Comparison of ENCODE assay signal across 3 cellular contexts in the genomic region with DNA sequence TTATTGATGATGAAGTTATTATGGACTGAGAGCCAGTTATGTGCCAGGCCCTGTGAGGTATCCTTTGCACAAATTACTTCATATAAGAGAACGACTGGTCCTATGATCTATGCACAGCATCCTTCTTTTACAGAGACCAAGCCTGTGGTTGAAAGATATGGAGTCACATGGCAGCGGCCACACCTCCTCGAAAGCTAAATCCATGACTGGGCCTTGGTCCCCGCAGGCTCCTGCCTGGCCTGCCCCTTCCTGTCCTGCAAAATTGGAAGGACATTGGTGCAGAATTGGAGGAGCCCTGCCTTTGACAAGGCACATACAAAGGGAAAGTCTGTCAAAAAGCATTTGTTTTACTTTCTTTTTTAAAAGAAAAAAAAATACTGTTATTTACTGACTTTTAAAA.
TF ChIP-seq lines count a peak whose summit lies in the region.

No MANE protein-coding gene starts in this region.

TF ChIP-seq in SK-N-SH, 30 proteins besides CTCF, POLR2A, EP300 and RAD21 (continued from another document):
- TF ChIP-seq, protein P1, sequence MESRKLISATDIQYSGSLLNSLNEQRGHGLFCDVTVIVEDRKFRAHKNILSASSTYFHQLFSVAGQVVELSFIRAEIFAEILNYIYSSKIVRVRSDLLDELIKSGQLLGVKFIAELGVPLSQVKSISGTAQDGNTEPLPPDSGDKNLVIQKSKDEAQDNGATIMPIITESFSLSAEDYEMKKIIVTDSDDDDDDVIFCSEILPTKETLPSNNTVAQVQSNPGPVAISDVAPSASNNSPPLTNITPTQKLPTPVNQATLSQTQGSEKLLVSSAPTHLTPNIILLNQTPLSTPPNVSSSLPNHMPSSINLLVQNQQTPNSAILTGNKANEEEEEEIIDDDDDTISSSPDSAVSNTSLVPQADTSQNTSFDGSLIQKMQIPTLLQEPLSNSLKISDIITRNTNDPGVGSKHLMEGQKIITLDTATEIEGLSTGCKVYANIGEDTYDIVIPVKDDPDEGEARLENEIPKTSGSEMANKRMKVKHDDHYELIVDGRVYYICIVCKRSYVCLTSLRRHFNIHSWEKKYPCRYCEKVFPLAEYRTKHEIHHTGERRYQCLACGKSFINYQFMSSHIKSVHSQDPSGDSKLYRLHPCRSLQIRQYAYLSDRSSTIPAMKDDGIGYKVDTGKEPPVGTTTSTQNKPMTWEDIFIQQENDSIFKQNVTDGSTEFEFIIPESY (IDR thresholded peaks at IDR 0.05; ENCODE audit: borderline replicate concordance, low read depth): no peak
- TF ChIP-seq ELF1 (IDR thresholded peaks at IDR 0.05): no peak
- TF ChIP-seq, protein P2, sequence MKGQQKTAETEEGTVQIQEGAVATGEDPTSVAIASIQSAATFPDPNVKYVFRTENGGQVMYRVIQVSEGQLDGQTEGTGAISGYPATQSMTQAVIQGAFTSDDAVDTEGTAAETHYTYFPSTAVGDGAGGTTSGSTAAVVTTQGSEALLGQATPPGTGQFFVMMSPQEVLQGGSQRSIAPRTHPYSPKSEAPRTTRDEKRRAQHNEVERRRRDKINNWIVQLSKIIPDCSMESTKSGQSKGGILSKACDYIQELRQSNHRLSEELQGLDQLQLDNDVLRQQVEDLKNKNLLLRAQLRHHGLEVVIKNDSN (IDR thresholded peaks at IDR 0.05; ENCODE audit: borderline replicate concordance, low read depth): no peak
- TF ChIP-seq, protein P3, sequence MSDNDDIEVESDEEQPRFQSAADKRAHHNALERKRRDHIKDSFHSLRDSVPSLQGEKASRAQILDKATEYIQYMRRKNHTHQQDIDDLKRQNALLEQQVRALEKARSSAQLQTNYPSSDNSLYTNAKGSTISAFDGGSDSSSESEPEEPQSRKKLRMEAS (IDR thresholded peaks at IDR 0.05; ENCODE audit: low read depth): no peak
- TF ChIP-seq CHD2 (IDR thresholded peaks at IDR 0.05; ENCODE audit: low read length, partially characterized antibody): no peak
- TF ChIP-seq, protein P4, sequence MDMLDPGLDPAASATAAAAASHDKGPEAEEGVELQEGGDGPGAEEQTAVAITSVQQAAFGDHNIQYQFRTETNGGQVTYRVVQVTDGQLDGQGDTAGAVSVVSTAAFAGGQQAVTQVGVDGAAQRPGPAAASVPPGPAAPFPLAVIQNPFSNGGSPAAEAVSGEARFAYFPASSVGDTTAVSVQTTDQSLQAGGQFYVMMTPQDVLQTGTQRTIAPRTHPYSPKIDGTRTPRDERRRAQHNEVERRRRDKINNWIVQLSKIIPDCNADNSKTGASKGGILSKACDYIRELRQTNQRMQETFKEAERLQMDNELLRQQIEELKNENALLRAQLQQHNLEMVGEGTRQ (IDR thresholded peaks at IDR 0.05; ENCODE audit: borderline replicate concordance, low read depth, low read length): no peak
- TF ChIP-seq TAF1 (IDR thresholded peaks at IDR 0.05; ENCODE audit: borderline replicate concordance, low read depth, low read length): no peak
- no peak for TF ChIP-seq MXI1 (IDR thresholded peaks at IDR 0.05; ENCODE audit: low read depth, low read length)
- no peak for TF ChIP-seq YY1 (IDR thresholded peaks at IDR 0.05; ENCODE audit: low read depth)
- TF ChIP-seq EZH2phosphoT487 (IDR thresholded peaks at IDR 0.05; ENCODE audit: borderline replicate concordance, low read depth): no peak
- TF ChIP-seq, protein P5, sequence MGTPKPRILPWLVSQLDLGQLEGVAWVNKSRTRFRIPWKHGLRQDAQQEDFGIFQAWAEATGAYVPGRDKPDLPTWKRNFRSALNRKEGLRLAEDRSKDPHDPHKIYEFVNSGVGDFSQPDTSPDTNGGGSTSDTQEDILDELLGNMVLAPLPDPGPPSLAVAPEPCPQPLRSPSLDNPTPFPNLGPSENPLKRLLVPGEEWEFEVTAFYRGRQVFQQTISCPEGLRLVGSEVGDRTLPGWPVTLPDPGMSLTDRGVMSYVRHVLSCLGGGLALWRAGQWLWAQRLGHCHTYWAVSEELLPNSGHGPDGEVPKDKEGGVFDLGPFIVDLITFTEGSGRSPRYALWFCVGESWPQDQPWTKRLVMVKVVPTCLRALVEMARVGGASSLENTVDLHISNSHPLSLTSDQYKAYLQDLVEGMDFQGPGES (IDR thresholded peaks at IDR 0.05; ENCODE audit: low read depth, low read length): no peak
- TF ChIP-seq JUND (IDR thresholded peaks at IDR 0.05): no peak
- no peak for TF ChIP-seq POLR2AphosphoS5 (IDR thresholded peaks at IDR 0.05; ENCODE audit: low read depth, low read length)
- no peak for TF ChIP-seq GABPA (IDR thresholded peaks at IDR 0.05; ENCODE audit: low read depth)
- no peak for TF ChIP-seq NRF1 (IDR thresholded peaks at IDR 0.05; ENCODE audit: low read depth, low read length)
- no peak for TF ChIP-seq TEAD4 (IDR thresholded peaks at IDR 0.05; ENCODE audit: borderline replicate concordance, insufficient read depth)
- TF ChIP-seq SMC3 (IDR thresholded peaks at IDR 0.05; ENCODE audit: low read depth, low read length): no peak

TF ChIP-seq in SK-N-SH treated with all-trans-retinoic acid at 6 μM for 48 hours, 23 proteins besides CTCF, POLR2A, EP300 and RAD21 (continued from another document):
- TF ChIP-seq, protein P6, sequence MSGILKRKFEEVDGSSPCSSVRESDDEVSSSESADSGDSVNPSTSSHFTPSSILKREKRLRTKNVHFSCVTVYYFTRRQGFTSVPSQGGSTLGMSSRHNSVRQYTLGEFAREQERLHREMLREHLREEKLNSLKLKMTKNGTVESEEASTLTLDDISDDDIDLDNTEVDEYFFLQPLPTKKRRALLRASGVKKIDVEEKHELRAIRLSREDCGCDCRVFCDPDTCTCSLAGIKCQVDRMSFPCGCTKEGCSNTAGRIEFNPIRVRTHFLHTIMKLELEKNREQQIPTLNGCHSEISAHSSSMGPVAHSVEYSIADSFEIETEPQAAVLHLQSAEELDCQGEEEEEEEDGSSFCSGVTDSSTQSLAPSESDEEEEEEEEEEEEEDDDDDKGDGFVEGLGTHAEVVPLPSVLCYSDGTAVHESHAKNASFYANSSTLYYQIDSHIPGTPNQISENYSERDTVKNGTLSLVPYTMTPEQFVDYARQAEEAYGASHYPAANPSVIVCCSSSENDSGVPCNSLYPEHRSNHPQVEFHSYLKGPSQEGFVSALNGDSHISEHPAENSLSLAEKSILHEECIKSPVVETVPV (CRISPR knock-in tag; IDR thresholded peaks at IDR 0.05): no peak
- TF ChIP-seq ZFP30 (CRISPR knock-in tag; IDR thresholded peaks at IDR 0.05): no peak

TF ChIP-seq in WTC11, 78 proteins besides CTCF, POLR2A, EP300 and RAD21 (continued from another document):
- TF ChIP-seq, protein P7, sequence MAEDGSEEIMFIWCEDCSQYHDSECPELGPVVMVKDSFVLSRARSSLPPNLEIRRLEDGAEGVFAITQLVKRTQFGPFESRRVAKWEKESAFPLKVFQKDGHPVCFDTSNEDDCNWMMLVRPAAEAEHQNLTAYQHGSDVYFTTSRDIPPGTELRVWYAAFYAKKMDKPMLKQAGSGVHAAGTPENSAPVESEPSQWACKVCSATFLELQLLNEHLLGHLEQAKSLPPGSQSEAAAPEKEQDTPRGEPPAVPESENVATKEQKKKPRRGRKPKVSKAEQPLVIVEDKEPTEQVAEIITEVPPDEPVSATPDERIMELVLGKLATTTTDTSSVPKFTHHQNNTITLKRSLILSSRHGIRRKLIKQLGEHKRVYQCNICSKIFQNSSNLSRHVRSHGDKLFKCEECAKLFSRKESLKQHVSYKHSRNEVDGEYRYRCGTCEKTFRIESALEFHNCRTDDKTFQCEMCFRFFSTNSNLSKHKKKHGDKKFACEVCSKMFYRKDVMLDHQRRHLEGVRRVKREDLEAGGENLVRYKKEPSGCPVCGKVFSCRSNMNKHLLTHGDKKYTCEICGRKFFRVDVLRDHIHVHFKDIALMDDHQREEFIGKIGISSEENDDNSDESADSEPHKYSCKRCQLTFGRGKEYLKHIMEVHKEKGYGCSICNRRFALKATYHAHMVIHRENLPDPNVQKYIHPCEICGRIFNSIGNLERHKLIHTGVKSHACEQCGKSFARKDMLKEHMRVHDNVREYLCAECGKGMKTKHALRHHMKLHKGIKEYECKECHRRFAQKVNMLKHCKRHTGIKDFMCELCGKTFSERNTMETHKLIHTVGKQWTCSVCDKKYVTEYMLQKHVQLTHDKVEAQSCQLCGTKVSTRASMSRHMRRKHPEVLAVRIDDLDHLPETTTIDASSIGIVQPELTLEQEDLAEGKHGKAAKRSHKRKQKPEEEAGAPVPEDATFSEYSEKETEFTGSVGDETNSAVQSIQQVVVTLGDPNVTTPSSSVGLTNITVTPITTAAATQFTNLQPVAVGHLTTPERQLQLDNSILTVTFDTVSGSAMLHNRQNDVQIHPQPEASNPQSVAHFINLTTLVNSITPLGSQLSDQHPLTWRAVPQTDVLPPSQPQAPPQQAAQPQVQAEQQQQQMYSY (CRISPR knock-in tag; IDR thresholded peaks at IDR 0.05): no peak
